In genomic region chr3:66464512-66464894, GRCh38 we compare ENCODE assay signal across 21 cellular contexts. TPM values are rescaled to one million over a fixed set of nuclear protein-coding genes. Genes with fewer than 3 reads are reported as not detected.
DNase-seq lines count a peak whose midpoint lies in the region; ATAC-seq and TF ChIP-seq lines count a peak whose summit lies in the region.
"Had no signal": no experiment of that assay in that cellular context is flagged by ENCODE, and none has a peak within 500 bp of the region (broad histone marks: within the 10 kb centered on the region; RNA-seq: fewer than 3 reads in every experiment).

No MANE protein-coding gene starts in this region.

- TF ChIP-seq CTCF in chondrocyte (IDR thresholded peaks at IDR 0.05) (no peak), left lung (IDR thresholded peaks at IDR 0.05) (no peak), upper lobe of left lung (IDR thresholded peaks at IDR 0.05) (no peak)

- no peaks in the 10 kb centered on the region for H3K9me3 Mint-ChIP-seq in chondrocyte (ENCODE audit: low read depth)
- H3K9me3 Mint-ChIP-seq: CD8-positive, alpha-beta memory T cell; natural killer cell treated with Interleukin-12 subunit alpha and Interleukin-12 subunit beta and Interleukin-15 and Interleukin-18, amount 100 ng/mL, for 72 hours; T-cell; type B pancreatic cell had no signal

- intact Hi-C loops in left lung (cut with DNase I), result no loop called here

- peak overlapping the region; percentile 52 for H3K27ac Mint-ChIP-seq in chondrocyte (ENCODE audit: unreplicated experiment)
- H3K27ac Mint-ChIP-seq: activated naive CD8-positive, alpha-beta T cell; type B pancreatic cell had no signal

- H3K4me1 ChIP-seq in left lung, result peaks cover 10 to 50% of the 10 kb centered on the region in 2 donors
- peaks cover 0 to 48% (median 29%) of the 10 kb centered on the region in 4 donors for H3K4me1 ChIP-seq in upper lobe of left lung

- H3K4me3 ChIP-seq in left lung (no peak overlapping the region), upper lobe of left lung (no peak overlapping the region)
- H3K4me3 ChIP-seq: hepatocyte had no signal

- H3K27ac ChIP-seq in left lung (peak overlapping the region; percentile 19 to 59), upper lobe of left lung (peak overlapping the region in 3 of 4 donors; percentile 23 to 60 (median 23))

- peaks cover 5% of the 10 kb centered on the region for H3K36me3 Mint-ChIP-seq in chondrocyte (ENCODE audit: low read depth)
- H3K36me3 Mint-ChIP-seq: natural killer cell treated with Interleukin-12 subunit alpha and Interleukin-12 subunit beta and Interleukin-15 and Interleukin-18, amount 100 ng/mL, for 72 hours had no signal

- H3K9me3 ChIP-seq in left lung, result no peaks in the 10 kb centered on the region
- no peaks in the 10 kb centered on the region for H3K9me3 ChIP-seq in upper lobe of left lung

- ATAC-seq in left lung (peak; percentile 8), upper lobe of left lung (ENCODE audit: low FRiP score in 2 of 2) (peak in 1 of 2 donors; percentile 52), GM19452 (IDR thresholded peaks at IDR 0.05; ENCODE audit: unreplicated experiment) (no peak)
- ATAC-seq: activated CD4-positive, CD25-positive, alpha-beta regulatory T cell treated with anti-CD3 and anti-CD28 coated beads, Interleukin-2, amount 50 U/mL, for 24 hours; natural killer cell treated with Interleukin-12 subunit alpha and Interleukin-12 subunit beta and Interleukin-15 and Interleukin-18, amount 100 ng/mL, for 72 hours; Panc1; T-cell had no signal

- 53 to 69% methylated on average over 3 of the region's 3 CpGs for WGBS in upper lobe of left lung, 2 donors

- TF ChIP-seq POLR2A in upper lobe of left lung (IDR thresholded peaks at IDR 0.05), result no peak

- H3K27me3 ChIP-seq in left lung, result no peaks in the 10 kb centered on the region
- no peaks in the 10 kb centered on the region for H3K27me3 ChIP-seq in upper lobe of left lung
- H3K27me3 ChIP-seq: hepatocyte had no signal

- no peaks in the 10 kb centered on the region for H3K27me3 Mint-ChIP-seq in chondrocyte (ENCODE audit: low read depth)
- H3K27me3 Mint-ChIP-seq: activated naive CD8-positive, alpha-beta T cell; CD8-positive, alpha-beta memory T cell; T-cell had no signal

- peaks cover 69% of the 10 kb centered on the region for H3K4me1 Mint-ChIP-seq in chondrocyte (ENCODE audit: low read depth)

- no peak for TF ChIP-seq EP300 in upper lobe of left lung (IDR thresholded peaks at IDR 0.05)

- H3K36me3 ChIP-seq in left lung (no peaks in the 10 kb centered on the region), upper lobe of left lung (peaks cover 0 to 8% (median 0%) of the 10 kb centered on the region in 4 donors)

- H3K4me3 Mint-ChIP-seq in chondrocyte (ENCODE audit: unreplicated experiment), result no peak overlapping the region
- H3K4me3 Mint-ChIP-seq: activated naive CD8-positive, alpha-beta T cell; natural killer cell treated with Interleukin-12 subunit alpha and Interleukin-12 subunit beta and Interleukin-15 and Interleukin-18, amount 100 ng/mL, for 72 hours; T-cell; type B pancreatic cell had no signal

- DNase-seq in NOMO-1 treated with DMSO at 0.1 percent for 48 hours (lab: John Stamatoyannopoulos, UW; ENCODE audit: unreplicated experiment), result peak; percentile 27
- no peak for DNase-seq in NOMO-1 treated with dmso at 0.1 percent for 144 hours (lab: John Stamatoyannopoulos, UW; ENCODE audit: unreplicated experiment)
- DNase-seq in chondrocyte (ENCODE audit: low spot score), result no peak
- DNase-seq in left lung, result no peak
- DNase-seq in upper lobe of left lung, result no peak
- DNase-seq in NCI-H2107 (lab: John Stamatoyannopoulos, UW), result no peak
- no peak for DNase-seq in retina
- DNase-seq: CD8-positive, alpha-beta memory T cell; cerebellar nuclear complex; left colon; NCI-H1436 treated with DMSO at 0.1 percent for 48 hours; NCI-H510A treated with DMSO at 0.1 percent for 48 hours; stimulated activated CD4-positive, alpha-beta T cell treated with anti-CD3 and anti-CD28 coated beads, Interleukin-4, amount 100 ng/mL, for 24 hours; T-cell had no signal

RNA-seq across cellular contexts. Expression of gene LRIG1, which starts 36.3 kb away (rescaled TPM):
- 66.8 to 111 TPM (median 108 TPM) in 3 replicates for total RNA-seq in chondrocyte
- 10 to 100 TPM; 34.9 to 36.4 TPM for total RNA-seq in left lung
- total RNA-seq in upper lobe of left lung, result 100 to 1,000 TPM in 2 of 6 donors, 10 to 100 TPM in 4; 45.2 to 119 (median 81.9) TPM
